ENCODE assay signal across 16 cellular contexts in the genomic region with DNA sequence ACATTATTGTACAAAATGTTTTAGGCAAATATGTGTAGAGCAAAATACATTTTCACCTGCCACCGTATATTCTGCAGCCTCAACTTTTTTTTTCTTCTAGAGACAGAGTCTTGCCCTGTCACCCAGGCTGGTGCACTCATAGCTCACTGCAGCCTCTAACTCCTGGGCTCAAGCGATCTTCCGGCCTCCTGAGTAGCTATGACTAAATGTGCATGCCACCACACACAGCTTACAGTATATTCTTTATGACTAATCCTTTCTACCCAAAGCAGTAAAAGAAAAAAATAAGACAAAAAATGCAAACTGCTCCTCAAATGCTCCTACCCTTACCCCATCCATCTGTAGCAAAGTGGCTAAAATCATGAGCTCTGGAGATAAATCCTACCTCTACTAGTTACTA.
A peak's percentile ranks its signal among the peaks of the same experiment; 100 is the strongest.
DNase-seq lines count a peak whose midpoint lies in the region; ATAC-seq, FAIRE-seq and TF ChIP-seq lines count a peak whose summit lies in the region.
"Had no signal": no experiment of that assay in that cellular context is flagged by ENCODE, and none has a peak within 500 bp of the region (broad histone marks: within the 10 kb centered on the region; RNA-seq: fewer than 3 reads in every experiment).

No MANE protein-coding gene starts in this region.

- FAIRE-seq in bronchial epithelial cell (lab: Jason Lieb, UNC) = no peak
- FAIRE-seq: D721Med, HepG2 had no signal

- intact Hi-C loops in psoas muscle (cut with DNase I) = no loop called here

- H3K27me3 ChIP-seq in bronchial epithelial cell (ENCODE audit: control insufficient read depth, insufficient read depth, low read length) = no peaks in the 10 kb centered on the region
- no peaks in the 10 kb centered on the region for H3K27me3 ChIP-seq in psoas muscle (ENCODE audit: insufficient read depth in 3 of 3, low read length in 2 of 3)
- H3K27me3 ChIP-seq: BE2C had no signal

- H3K36me3 ChIP-seq in bronchial epithelial cell (ENCODE audit: control insufficient read depth, insufficient read depth, low read length) (no peaks in the 10 kb centered on the region), psoas muscle (ENCODE audit: insufficient read depth in 1 of 2, low read depth in 1 of 2) (no peaks in the 10 kb centered on the region)

- H3K4me3 ChIP-seq in bronchial epithelial cell (ENCODE audit: low read depth, low read length) (no peak overlapping the region), psoas muscle (no peak overlapping the region)
- H3K4me3 ChIP-seq: GM12878 had no signal

- H3K9me3 ChIP-seq in psoas muscle = no peaks in the 10 kb centered on the region
- H3K9me3 ChIP-seq: BE2C, Caco-2 had no signal

- DNase-seq in ELR (ENCODE audit: low read depth) (peak; percentile 3), M059J (ENCODE audit: low read depth) (peak; percentile 36), bronchial epithelial cell (ENCODE audit: low read depth) (peak; percentile 15), kidney tubule cell (ENCODE audit: low spot score) (peak; percentile 54), psoas muscle (no peak), retina (no peak)
- DNase-seq: BE2C; C1 segment of cervical spinal cord; Caco-2; CD4-positive, alpha-beta T cell; DMS79 treated with DMSO at 0.1 percent for 48 hours; GOT3; H7 had no signal

- 84 to 90% (median 89%) methylated on average over 3 of the region's 3 CpGs for WGBS in psoas muscle, 3 donors

- H3K4me1 ChIP-seq in psoas muscle = no peaks in the 10 kb centered on the region
- H3K4me1 ChIP-seq: BE2C, Caco-2 had no signal

- no peak for ATAC-seq in psoas muscle
- ATAC-seq: GM12878, HepG2 had no signal

- TF ChIP-seq CTCF in bronchial epithelial cell (IDR thresholded peaks at IDR 0.05; ENCODE audit: insufficient read depth, low read length, severe bottlenecking) (no peak), psoas muscle (IDR thresholded peaks at IDR 0.05) (no peak)

- H3K27ac ChIP-seq in psoas muscle = no peak overlapping the region

Comparison
In these comparisons a context has a peak if more than half of its experiments do, and no peak if none do; other contexts are left out.
1. DNase-seq: peak in ELR (single experiment), M059J (single experiment), bronchial epithelial cell (single experiment) and kidney tubule cell (single experiment); none in psoas muscle (0 of 2) and retina (single experiment).